Comparison of ENCODE assay signal across 2 cellular contexts in the genomic region with DNA sequence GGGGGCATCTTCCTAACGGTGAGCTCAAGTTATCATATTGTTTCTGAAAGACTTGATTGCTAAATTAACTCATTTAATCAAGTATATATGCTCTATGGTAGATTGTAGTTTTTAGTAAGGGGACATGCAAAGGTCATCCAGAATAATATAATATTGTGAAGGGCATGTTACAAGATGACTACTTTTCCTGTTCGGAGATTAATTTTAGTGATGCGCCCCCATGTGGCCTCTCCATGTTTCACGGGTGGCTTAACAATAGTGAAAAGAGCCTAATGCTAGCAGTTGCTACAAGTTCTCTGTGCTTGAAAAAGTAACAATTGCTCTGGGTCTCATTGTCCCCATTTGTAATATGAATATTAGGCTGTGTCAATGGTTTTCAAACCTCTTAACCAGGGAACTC.
TF ChIP-seq lines count a peak whose summit lies in the region.

No MANE protein-coding gene starts in this region.

TF ChIP-seq in HCT116, 20 proteins besides CTCF, POLR2A, EP300 and RAD21:
- TF ChIP-seq ZFX (IDR thresholded peaks at IDR 0.05) = no peak
- TF ChIP-seq, protein P1, sequence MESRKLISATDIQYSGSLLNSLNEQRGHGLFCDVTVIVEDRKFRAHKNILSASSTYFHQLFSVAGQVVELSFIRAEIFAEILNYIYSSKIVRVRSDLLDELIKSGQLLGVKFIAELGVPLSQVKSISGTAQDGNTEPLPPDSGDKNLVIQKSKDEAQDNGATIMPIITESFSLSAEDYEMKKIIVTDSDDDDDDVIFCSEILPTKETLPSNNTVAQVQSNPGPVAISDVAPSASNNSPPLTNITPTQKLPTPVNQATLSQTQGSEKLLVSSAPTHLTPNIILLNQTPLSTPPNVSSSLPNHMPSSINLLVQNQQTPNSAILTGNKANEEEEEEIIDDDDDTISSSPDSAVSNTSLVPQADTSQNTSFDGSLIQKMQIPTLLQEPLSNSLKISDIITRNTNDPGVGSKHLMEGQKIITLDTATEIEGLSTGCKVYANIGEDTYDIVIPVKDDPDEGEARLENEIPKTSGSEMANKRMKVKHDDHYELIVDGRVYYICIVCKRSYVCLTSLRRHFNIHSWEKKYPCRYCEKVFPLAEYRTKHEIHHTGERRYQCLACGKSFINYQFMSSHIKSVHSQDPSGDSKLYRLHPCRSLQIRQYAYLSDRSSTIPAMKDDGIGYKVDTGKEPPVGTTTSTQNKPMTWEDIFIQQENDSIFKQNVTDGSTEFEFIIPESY (IDR thresholded peaks at IDR 0.05; ENCODE audit: extremely low read depth, insufficient replicate concordance, low read length) = no peak
- no peak for TF ChIP-seq JUND (IDR thresholded peaks at IDR 0.05)
- no peak for TF ChIP-seq SIN3A (IDR thresholded peaks at IDR 0.05; ENCODE audit: low read depth)
- no peak for TF ChIP-seq EZH2phosphoT487 (IDR thresholded peaks at IDR 0.05; ENCODE audit: borderline replicate concordance)
- no peak for TF ChIP-seq EZH2 (IDR thresholded peaks at IDR 0.05)
- TF ChIP-seq TCF7L2 (IDR thresholded peaks at IDR 0.05; ENCODE audit: borderline replicate concordance, extremely low read depth, insufficient read depth, insufficient read length) = no peak
- TF ChIP-seq, protein P2, sequence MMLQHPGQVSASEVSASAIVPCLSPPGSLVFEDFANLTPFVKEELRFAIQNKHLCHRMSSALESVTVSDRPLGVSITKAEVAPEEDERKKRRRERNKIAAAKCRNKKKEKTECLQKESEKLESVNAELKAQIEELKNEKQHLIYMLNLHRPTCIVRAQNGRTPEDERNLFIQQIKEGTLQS (IDR thresholded peaks at IDR 0.05) = no peak
- TF ChIP-seq EGR1 (IDR thresholded peaks at IDR 0.05; ENCODE audit: low read depth) = no peak
- no peak for TF ChIP-seq SP1 (IDR thresholded peaks at IDR 0.05; ENCODE audit: low read depth)
- no peak for TF ChIP-seq FOSL1 (IDR thresholded peaks at IDR 0.05; ENCODE audit: low read depth)
- TF ChIP-seq MAX (IDR thresholded peaks at IDR 0.05) = no peak
- TF ChIP-seq YY1 (IDR thresholded peaks at IDR 0.05; ENCODE audit: extremely low read depth, insufficient replicate concordance, low read depth, low read length) = no peak
- TF ChIP-seq SRF (IDR thresholded peaks at IDR 0.05; ENCODE audit: low read depth) = no peak
- TF ChIP-seq REST (IDR thresholded peaks at IDR 0.05; ENCODE audit: low read depth) = no peak
- TF ChIP-seq ZNF274 (IDR thresholded peaks at IDR 0.05; ENCODE audit: low read depth, low read length) = no peak
- TF ChIP-seq ELF1 (IDR thresholded peaks at IDR 0.05; ENCODE audit: borderline replicate concordance, low read depth) = no peak

TF ChIP-seq in GM12878, 131 proteins besides CTCF, POLR2A, EP300 and RAD21:
- TF ChIP-seq ZNF592 (IDR thresholded peaks at IDR 0.05) (no peak), SMC3 (IDR thresholded peaks at IDR 0.05; ENCODE audit: borderline replicate concordance, low read length) (peak; percentile 58)
